ENCODE assay signal across 12 cellular contexts in the genomic region with DNA sequence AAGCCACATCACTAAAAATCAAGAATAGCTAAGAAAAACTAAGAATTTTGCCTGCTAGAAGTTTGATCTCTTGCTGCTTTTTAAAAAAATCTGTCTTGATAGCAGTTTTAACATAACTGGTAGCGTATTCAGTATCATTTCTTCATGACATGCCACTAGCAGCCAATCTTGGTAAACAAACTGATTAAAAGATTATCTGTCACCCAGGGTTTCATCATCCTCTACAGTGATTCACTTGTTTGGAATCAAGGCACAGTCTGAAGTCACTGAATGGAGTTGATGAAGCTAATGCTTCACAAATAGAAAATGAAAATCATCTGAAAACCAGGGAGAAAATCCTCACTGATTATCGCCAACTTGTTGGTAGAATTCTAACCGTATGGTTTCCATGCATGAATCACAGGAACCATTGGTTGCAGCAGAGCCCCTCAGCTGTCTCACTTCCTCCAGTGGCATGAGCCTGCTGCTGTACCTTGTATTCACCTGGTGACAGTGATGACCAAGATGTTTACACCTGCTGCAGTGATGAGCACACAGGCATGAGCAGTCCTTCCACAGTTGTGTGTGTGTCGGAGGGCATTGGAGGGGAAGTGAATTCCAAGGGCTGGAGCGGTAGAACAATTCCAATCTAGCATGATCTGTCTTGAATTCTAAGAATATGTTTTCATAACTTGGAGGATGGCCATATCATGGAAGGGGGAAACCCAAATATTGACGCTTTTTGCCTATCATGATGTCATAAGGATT.
DNase-seq lines count a peak whose midpoint lies in the region; ATAC-seq and TF ChIP-seq lines count a peak whose summit lies in the region.
"Had no signal": no experiment of that assay in that cellular context is flagged by ENCODE, and none has a peak within 500 bp of the region (broad histone marks: within the 10 kb centered on the region; RNA-seq: fewer than 3 reads in every experiment).

No MANE protein-coding gene starts in this region.

- H3K27me3 ChIP-seq in AG04450 (ENCODE audit: control insufficient read depth, insufficient read depth, low read length) (no peaks in the 10 kb centered on the region), left lung (no peaks in the 10 kb centered on the region), spleen (replicated peaks in 1 of 7) (no peaks in the 10 kb centered on the region)
- H3K27me3 ChIP-seq: heart left ventricle had no signal

- DNase-seq in AG04450 (ENCODE audit: low read depth, low spot score) (peak; percentile 59), astrocyte of the hippocampus (ENCODE audit: low read depth, low spot score) (peak; percentile 58), left lung (no peak), spleen (no peak)
- DNase-seq: activated CD4-positive, CD25-positive, alpha-beta regulatory T cell; activated naive CD4-positive, alpha-beta T cell treated with anti-CD3 and anti-CD28 coated beads for 36 hours; heart left ventricle had no signal

- 75 to 93% (median 91%) methylated on average over 6 of the region's 6 CpGs for WGBS in spleen, 5 donors

- CTCF ChIA-PET in AG04450 (lab: Charles Lee) (no interaction called here), HEK293 (lab: Yijun Ruan, JAX) (interaction anchor here (0.6 to 0.9 kb wide), 2 partner anchors 103 to 620 kb away, joined by 3 to 7 read pairs; no protein-coding TSS in a partner anchor)

- H3K9me3 ChIP-seq in AG04450 (ENCODE audit: control insufficient read depth, insufficient read depth, low read length) (no peaks in the 10 kb centered on the region), HEK293 (ENCODE audit: control insufficient read depth, insufficient read depth, low read depth, low read length) (no peaks in the 10 kb centered on the region), left lung (no peaks in the 10 kb centered on the region), spleen (no peaks in the 10 kb centered on the region)
- H3K9me3 ChIP-seq: heart left ventricle had no signal

- H3K4me1 ChIP-seq in HEK293 (ENCODE audit: control insufficient read depth, insufficient read depth, low read length) (peaks cover 12% of the 10 kb centered on the region), left lung (no peaks in the 10 kb centered on the region), spleen (no peaks in the 10 kb centered on the region)
- H3K4me1 ChIP-seq: heart left ventricle had no signal

- TF ChIP-seq CTCF in AG04450 (IDR thresholded peaks at IDR 0.05; ENCODE audit: low read depth, low read length) (no peak), HEK293 (tag by site-specific recombination; IDR thresholded peaks at IDR 0.05) (no peak), left lung (IDR thresholded peaks at IDR 0.05) (no peak), spleen (IDR thresholded peaks at IDR 0.05 in 8 of 11, conservative IDR thresholded peaks at IDR 0.05 in 3 of 11) (no peak)

- no peak for TF ChIP-seq POLR2A in spleen (IDR thresholded peaks at IDR 0.05)

- H3K36me3 ChIP-seq in HEK293 (ENCODE audit: control insufficient read depth in 2 of 2, insufficient read depth in 1 of 2, low read length in 2 of 2) (no peaks in the 10 kb centered on the region), left lung (no peaks in the 10 kb centered on the region), spleen (no peaks in the 10 kb centered on the region)
- H3K36me3 ChIP-seq: heart left ventricle had no signal

- no peak overlapping the region for H3K27ac ChIP-seq in AG04450 (ENCODE audit: low read depth, low read length)
- no peak overlapping the region for H3K27ac ChIP-seq in HEK293 (ENCODE audit: extremely low read depth, low read depth, low read length)
- peak overlapping the region in 1 of 2 donors; percentile 6 for H3K27ac ChIP-seq in left lung
- no peak overlapping the region for H3K27ac ChIP-seq in spleen
- H3K27ac ChIP-seq: heart left ventricle, KMS-11 had no signal

- H3K4me3 ChIP-seq in AG04450 (ENCODE audit: low read depth, low read length) (no peak overlapping the region), HEK293 (ENCODE audit: low read depth, low read length) (no peak overlapping the region), left lung (no peak overlapping the region), spleen (no peak overlapping the region)
- H3K4me3 ChIP-seq: heart left ventricle had no signal

- POLR2A ChIA-PET in AG04450 (lab: Yijun Ruan, JAX): no interaction called here
- POLR2A ChIA-PET in HEK293 (lab: Yijun Ruan, JAX): no interaction called here

- intact Hi-C loops in left lung (cut with DNase I) (no loop called here), spleen (cut with DNase I; ENCODE audit: low total_unique reads) (no loop called here)

- peak; percentile 8 for ATAC-seq in left lung
- no peak for ATAC-seq in GM21526 (IDR thresholded peaks at IDR 0.05; ENCODE audit: low FRiP score, unreplicated experiment)
- ATAC-seq in HG02571 (IDR thresholded peaks at IDR 0.05; ENCODE audit: unreplicated experiment): no peak
- no peak for ATAC-seq in GM21786 (IDR thresholded peaks at IDR 0.05; ENCODE audit: unreplicated experiment)
- ATAC-seq: heart left ventricle had no signal

TF ChIP-seq in HEK293, 187 proteins besides CTCF, POLR2A, EP300 and RAD21:
- TF ChIP-seq SP2 (tag by site-specific recombination; IDR thresholded peaks at IDR 0.05) (no peak), ZNF24 (tag by site-specific recombination; IDR thresholded peaks at IDR 0.05) (peak; percentile 58; the same call in 1 of the 2 replicates), ZNF175 (tag by site-specific recombination; IDR thresholded peaks at IDR 0.05) (no peak), ZSCAN4 (tag by site-specific recombination; IDR thresholded peaks at IDR 0.05) (no peak)

Comparison
In these comparisons a context has a peak if more than half of its experiments do, and no peak if none do; other contexts are left out.
1. DNase-seq: peak in AG04450 (single experiment) and astrocyte of the hippocampus (single experiment); none in left lung (0 of 2) and spleen (single experiment).